In the genomic region with DNA sequence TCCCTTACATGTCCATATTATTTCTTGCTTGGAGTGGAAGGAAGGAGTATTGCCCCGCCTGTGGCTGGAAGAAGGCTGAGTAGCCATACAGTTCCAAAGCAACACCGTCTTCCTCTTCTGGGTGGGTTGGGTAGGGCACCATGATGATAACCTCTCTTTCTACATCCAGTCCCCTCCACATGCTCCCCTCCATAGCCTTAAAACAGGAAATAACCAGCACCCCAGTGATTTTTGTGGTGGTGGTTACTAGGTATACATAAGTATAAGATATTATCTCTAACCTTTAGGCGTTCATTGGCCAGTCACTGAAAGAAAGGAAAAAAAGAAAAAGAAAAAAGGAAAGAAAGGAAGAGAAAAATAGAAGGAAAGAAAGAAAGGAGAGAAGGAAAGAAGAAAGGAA, we compare ENCODE assay signal across 30 cellular contexts.
A peak's percentile ranks its signal among the peaks of the same experiment; 100 is the strongest.
DNase-seq lines count a peak whose midpoint lies in the region; ATAC-seq and TF ChIP-seq lines count a peak whose summit lies in the region.
"Had no signal": no experiment of that assay in that cellular context is flagged by ENCODE, and none has a peak within 500 bp of the region (broad histone marks: within the 10 kb centered on the region; RNA-seq: fewer than 3 reads in every experiment).

No MANE protein-coding gene starts in this region.

- H3K4me3 ChIP-seq in CD4-positive, CD25-positive, alpha-beta regulatory T cell (ENCODE audit: low read depth, low read length) = no peak overlapping the region
- no peak overlapping the region for H3K4me3 ChIP-seq in heart left ventricle
- H3K4me3 ChIP-seq: cardiac muscle cell, coronary artery, left lung, thoracic aorta, uterus had no signal

- H3K36me3 ChIP-seq in CD4-positive, CD25-positive, alpha-beta regulatory T cell (ENCODE audit: control insufficient read depth, insufficient read depth, low read length) = no peaks in the 10 kb centered on the region
- H3K36me3 ChIP-seq in heart left ventricle = no peaks in the 10 kb centered on the region
- H3K36me3 ChIP-seq: cardiac muscle cell, left lung, thoracic aorta, uterus had no signal

- TF ChIP-seq CTCF in heart left ventricle (IDR thresholded peaks at IDR 0.05) = no peak

- H3K27ac ChIP-seq in CD4-positive, CD25-positive, alpha-beta regulatory T cell (ENCODE audit: insufficient read depth, low read length, poor library complexity, severe bottlenecking) = no peak overlapping the region
- H3K27ac ChIP-seq in heart left ventricle = no peak overlapping the region
- H3K27ac ChIP-seq: cardiac muscle cell, coronary artery, left lung, parathyroid adenoma, thoracic aorta, uterus had no signal

- H3K9me3 ChIP-seq in CD4-positive, CD25-positive, alpha-beta regulatory T cell (ENCODE audit: control insufficient read depth in 2 of 2, low read length in 2 of 2) = no peaks in the 10 kb centered on the region
- H3K9me3 ChIP-seq in T-helper 17 cell (ENCODE audit: control insufficient read depth, low read length, poor library complexity, severe bottlenecking) = no peaks in the 10 kb centered on the region
- no peaks in the 10 kb centered on the region for H3K9me3 ChIP-seq in heart left ventricle
- H3K9me3 ChIP-seq: left lung, thoracic aorta, uterus had no signal

- H3K27me3 ChIP-seq in CD4-positive, CD25-positive, alpha-beta regulatory T cell (ENCODE audit: control insufficient read depth, insufficient read depth, low read length) = no peaks in the 10 kb centered on the region
- peaks cover 0 to 2% (median 0%) of the 10 kb centered on the region in 9 donors for H3K27me3 ChIP-seq in heart left ventricle
- H3K27me3 ChIP-seq: cardiac muscle cell, left lung, uterus had no signal

- TF ChIP-seq POLR2A in heart left ventricle (IDR thresholded peaks at IDR 0.05) = no peak

- peaks cover 87% of the 10 kb centered on the region for H3K4me1 ChIP-seq in CD4-positive, CD25-positive, alpha-beta regulatory T cell (ENCODE audit: control insufficient read depth, insufficient read depth, low read length, poor library complexity, severe bottlenecking)
- peaks cover 0 to 38% (median 0%) of the 10 kb centered on the region in 12 donors for H3K4me1 ChIP-seq in heart left ventricle
- H3K4me1 ChIP-seq: parathyroid adenoma, uterus had no signal

- H3K9me3 Mint-ChIP-seq in activated CD4-positive, alpha-beta T cell treated with anti-CD3 and anti-CD28 coated beads, Interleukin-2, amount 10 ng/mL, durations not matched to agents 24 days and 14 days = peaks cover 3% of the 10 kb centered on the region
- no peaks in the 10 kb centered on the region for H3K9me3 Mint-ChIP-seq in CD4-positive, CD25-positive, alpha-beta regulatory T cell
- peaks cover 5% of the 10 kb centered on the region for H3K9me3 Mint-ChIP-seq in activated naive CD8-positive, alpha-beta T cell treated with anti-CD3 and anti-CD28 coated beads for 36 hours

- H3K4me3 Mint-ChIP-seq in activated CD4-positive, alpha-beta T cell treated with anti-CD3 and anti-CD28 coated beads, Interleukin-2, amount 10 ng/mL, durations not matched to agents 24 days and 14 days = peak overlapping the region; percentile 67
- H3K4me3 Mint-ChIP-seq in CD4-positive, CD25-positive, alpha-beta regulatory T cell = peak overlapping the region in 2 of 4 donors; percentile 42 to 87
- H3K4me3 Mint-ChIP-seq in T-helper 17 cell = peak overlapping the region; percentile 2
- H3K4me3 Mint-ChIP-seq in activated naive CD8-positive, alpha-beta T cell treated with anti-CD3 and anti-CD28 coated beads for 36 hours = no peak overlapping the region

- H3K27ac Mint-ChIP-seq in activated CD4-positive, alpha-beta T cell treated with anti-CD3 and anti-CD28 coated beads, Interleukin-2, amount 10 ng/mL, durations not matched to agents 24 days and 14 days = peak overlapping the region; percentile 87
- peak overlapping the region; percentile 92 to 100 (median 95) for H3K27ac Mint-ChIP-seq in CD4-positive, CD25-positive, alpha-beta regulatory T cell
- peak overlapping the region; percentile 93 for H3K27ac Mint-ChIP-seq in T-helper 17 cell
- H3K27ac Mint-ChIP-seq in activated naive CD8-positive, alpha-beta T cell treated with anti-CD3 and anti-CD28 coated beads for 36 hours = peak overlapping the region; percentile 77
- H3K27ac Mint-ChIP-seq: stimulated activated naive B cell treated with anti-CD40 and anti-IgM and Interleukin-4, amounts not matched to agents 10 μg/mL and 1 μg/mL and 100 μg/mL, for 72 hours had no signal

- DNase-seq in activated CD4-positive, alpha-beta T cell treated with anti-CD3 and anti-CD28 coated beads, Interleukin-2, amount 10 ng/mL, durations not matched to agents 24 days and 14 days = peak; percentile 65
- no peak for DNase-seq in activated CD4-positive, alpha-beta T cell treated with anti-CD3 and anti-CD28 coated beads for 48 hours
- DNase-seq in CD4-positive, CD25-positive, alpha-beta regulatory T cell = peak in 1 of 3 donors; percentile 67
- DNase-seq in T-helper 17 cell (no peak), SIG-M5 treated with dmso at 0.1 percent for 504 hours (lab: John Stamatoyannopoulos, UW; ENCODE audit: unreplicated experiment) (no peak), Kasumi-1 (lab: John Stamatoyannopoulos, UW) (no peak), heart left ventricle (no peak)
- no peak for DNase-seq in activated naive CD8-positive, alpha-beta T cell treated with anti-CD3 and anti-CD28 coated beads for 36 hours
- DNase-seq: 8988T; activated CD4-positive, alpha-beta T cell treated with anti-CD3 and anti-CD28 coated beads, Interleukin-2, amount 50 U/mL, for 1 hour; activated CD8-positive, alpha-beta memory T cell treated with anti-CD3 and anti-CD28 coated beads, Interleukin-2, amount 50 U/mL, for 48 hours; DMS 273 treated with DMSO at 0.1 percent for 48 hours; effector memory CD4-positive, alpha-beta T cell; erythroblast; HCEC 1CT; left lung; mesenchymal stem cell; NCI-H1417 treated with DMSO at 0.1 percent for 48 hours; NCI-H2029 treated with DMSO at 0.1 percent for 48 hours; NCI-H2227 treated with DMSO at 0.1 percent for 48 hours; NCI-H526; NK-92 treated with Interleukin-12 subunit alpha and Interleukin-12 subunit beta, amount 100 ng/mL, for 24 hours; PC-3; retina; stimulated activated naive B cell treated with anti-CD40 and anti-IgM and Interleukin-4, amounts not matched to agents 10 μg/mL and 1 μg/mL and 100 μg/mL, for 72 hours; uterus had no signal

- peaks cover 79% of the 10 kb centered on the region for H3K4me1 Mint-ChIP-seq in activated CD4-positive, alpha-beta T cell treated with anti-CD3 and anti-CD28 coated beads, Interleukin-2, amount 10 ng/mL, durations not matched to agents 24 days and 14 days
- H3K4me1 Mint-ChIP-seq in CD4-positive, CD25-positive, alpha-beta regulatory T cell = peaks cover 56 to 92% (median 73%) of the 10 kb centered on the region in 4 donors
- peaks cover 51% of the 10 kb centered on the region for H3K4me1 Mint-ChIP-seq in T-helper 17 cell
- H3K4me1 Mint-ChIP-seq in activated naive CD8-positive, alpha-beta T cell treated with anti-CD3 and anti-CD28 coated beads for 36 hours = peaks cover 87% of the 10 kb centered on the region

- H3K27me3 Mint-ChIP-seq in activated CD4-positive, alpha-beta T cell treated with anti-CD3 and anti-CD28 coated beads, Interleukin-2, amount 10 ng/mL, durations not matched to agents 24 days and 14 days = no peaks in the 10 kb centered on the region
- H3K27me3 Mint-ChIP-seq in CD4-positive, CD25-positive, alpha-beta regulatory T cell = no peaks in the 10 kb centered on the region
- no peaks in the 10 kb centered on the region for H3K27me3 Mint-ChIP-seq in T-helper 17 cell
- H3K27me3 Mint-ChIP-seq in activated naive CD8-positive, alpha-beta T cell treated with anti-CD3 and anti-CD28 coated beads for 36 hours = no peaks in the 10 kb centered on the region
- H3K27me3 Mint-ChIP-seq: stimulated activated naive B cell treated with anti-CD40 and anti-IgM and Interleukin-4, amounts not matched to agents 10 μg/mL and 1 μg/mL and 100 μg/mL, for 72 hours had no signal

- intact Hi-C loops in activated CD4-positive, alpha-beta T cell treated with anti-CD3 and anti-CD28 coated beads, Interleukin-2, amount 10 ng/mL, durations not matched to agents 24 days and 14 days (cut with micrococcal nuclease) = loop anchor here (5.0 kb wide), 1 partner anchor 233 kb away; no protein-coding TSS in a partner anchor
- intact Hi-C loops in heart left ventricle (cut with DNase I) = no loop called here

- H3K36me3 Mint-ChIP-seq in activated CD4-positive, alpha-beta T cell treated with anti-CD3 and anti-CD28 coated beads, Interleukin-2, amount 10 ng/mL, durations not matched to agents 24 days and 14 days (ENCODE audit: low read depth) = peaks cover 1% of the 10 kb centered on the region
- H3K36me3 Mint-ChIP-seq in CD4-positive, CD25-positive, alpha-beta regulatory T cell = no peaks in the 10 kb centered on the region
- H3K36me3 Mint-ChIP-seq in T-helper 17 cell (ENCODE audit: low read depth) = no peaks in the 10 kb centered on the region
- H3K36me3 Mint-ChIP-seq in activated naive CD8-positive, alpha-beta T cell treated with anti-CD3 and anti-CD28 coated beads for 36 hours = peaks cover 10% of the 10 kb centered on the region

- 97 to 98% (median 97%) methylated on average over 3 of the region's 3 CpGs for WGBS in heart left ventricle, 4 donors

- ATAC-seq in CD4-positive, CD25-positive, alpha-beta regulatory T cell (ENCODE audit: low read depth in 2 of 2) = no peak
- ATAC-seq in T-helper 17 cell (no peak), heart left ventricle (no peak)
- ATAC-seq: left lung; PC-3; stimulated activated naive B cell treated with anti-CD40 and anti-IgM and Interleukin-4, amounts not matched to agents 10 μg/mL and 1 μg/mL and 100 μg/mL, for 72 hours had no signal
